Comparison of ENCODE assay signal across 1 cellular context in the genomic region with DNA sequence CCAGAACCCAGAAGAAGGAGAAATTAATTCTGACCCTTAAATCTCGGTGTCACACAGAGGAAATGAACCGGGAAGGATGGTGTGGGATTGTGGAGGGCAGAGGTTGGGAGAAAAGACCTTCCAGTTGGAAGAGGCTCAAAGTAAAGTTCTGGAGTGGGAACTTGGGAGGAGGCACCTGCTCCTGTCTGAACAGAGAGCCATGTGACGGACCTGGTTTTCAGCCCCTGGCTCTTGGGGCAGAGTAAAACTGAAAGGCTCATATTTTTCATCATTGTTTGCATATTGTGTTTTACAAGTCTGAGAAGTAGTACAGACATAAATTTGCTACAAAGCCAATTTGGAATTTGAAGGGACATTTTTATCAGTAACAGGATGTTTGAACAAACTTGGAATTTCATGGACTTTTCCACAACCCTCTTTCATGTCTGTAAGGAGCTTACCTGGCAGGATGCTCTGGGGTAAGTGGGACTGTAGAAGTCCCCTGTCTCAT.
TF ChIP-seq lines count a peak whose summit lies in the region.

No MANE protein-coding gene starts in this region.

TF ChIP-seq in IMR-90, 13 proteins besides CTCF, POLR2A, EP300 and RAD21:
- TF ChIP-seq BHLHE40 (IDR thresholded peaks at IDR 0.05; ENCODE audit: low read depth, low read length) (no peak), MAFK (IDR thresholded peaks at IDR 0.05; ENCODE audit: low read depth, low read length) (no peak), MAZ (IDR thresholded peaks at IDR 0.05; ENCODE audit: borderline replicate concordance, low read depth, low read length) (no peak), CHD1 (IDR thresholded peaks at IDR 0.05; ENCODE audit: low read depth, low read length) (no peak)
